In genomic region chr7:121388950-121389349, GRCh38 we compare ENCODE assay signal across 31 cellular contexts. TPM values are rescaled to one million over a fixed set of nuclear protein-coding genes. Genes with fewer than 3 reads are reported as not detected.
A peak's percentile ranks its signal among the peaks of the same experiment; 100 is the strongest.
DNase-seq lines count a peak whose midpoint lies in the region; ATAC-seq and TF ChIP-seq lines count a peak whose summit lies in the region.
"Had no signal": no experiment of that assay in that cellular context is flagged by ENCODE, and none has a peak within 500 bp of the region (broad histone marks: within the 10 kb centered on the region; RNA-seq: fewer than 3 reads in every experiment).

No MANE protein-coding gene starts in this region.

- no TSS peak for BruUV-seq in OCI-LY7 (replicated peaks; lab: Mats Ljungman, UMichigan)

- WGBS in aorta, 2 donors: 93 to 97% methylated on average over 1 of the region's 1 CpG

- H4K20me1 ChIP-seq in DOHH2 (ENCODE audit: control insufficient read depth, insufficient read depth, low read depth, low read length) (peaks cover 10% of the 10 kb centered on the region; the same call in 1 of the 2 replicates), OCI-LY7 (ENCODE audit: insufficient read depth, low read length) (peaks cover 30% of the 10 kb centered on the region)

- H3K36me3 Mint-ChIP-seq in mesothelial cell of epicardium: peaks cover 17% of the 10 kb centered on the region

- peak overlapping the region; percentile 62 for H3K27ac Mint-ChIP-seq in mesothelial cell of epicardium
- H3K27ac Mint-ChIP-seq: activated CD8-positive, alpha-beta T cell treated with anti-CD3 and anti-CD28 coated beads, Interleukin-2, amount 10 ng/mL, durations not matched to agents 7 days and 5 days; CD14-positive monocyte; endodermal cell; immature natural killer cell; nephron; stimulated activated naive CD8-positive, alpha-beta T cell treated with anti-CD3 and anti-CD28 coated beads, Interleukin-15, Interleukin-2, amounts not matched to agents 100 ng/mL and 50 ng/mL, for 24 hours had no signal

- H3K9me3 Mint-ChIP-seq in mesothelial cell of epicardium: peaks cover 9% of the 10 kb centered on the region
- H3K9me3 Mint-ChIP-seq: immature natural killer cell had no signal

- peak overlapping the region; percentile 52 for H3K4me2 ChIP-seq in DOHH2 (ENCODE audit: low read length)
- H3K4me2 ChIP-seq in OCI-LY7 (ENCODE audit: low read length): 0 out of 2 replicates have a peak overlapping the region, but pooled peaks have one; percentile 7

- H3K27me3 ChIP-seq in DOHH2 (ENCODE audit: control insufficient read depth, low read length): no peaks in the 10 kb centered on the region
- no peaks in the 10 kb centered on the region for H3K27me3 ChIP-seq in aorta (ENCODE audit: control insufficient read depth in 1 of 2, insufficient read depth in 2 of 2, low read length in 1 of 2)
- H3K27me3 ChIP-seq: breast epithelium, esophagus muscularis mucosa, ovary, thyroid gland had no signal

- peaks cover 97% of the 10 kb centered on the region for H3K4me1 ChIP-seq in DOHH2 (ENCODE audit: control insufficient read depth, low read length)
- peaks cover 25% of the 10 kb centered on the region for H3K4me1 ChIP-seq in OCI-LY7 (ENCODE audit: insufficient read depth, low read length, poor library complexity, severe bottlenecking)
- peaks cover 0 to 1% of the 10 kb centered on the region in 2 donors for H3K4me1 ChIP-seq in aorta (ENCODE audit: control insufficient read depth in 1 of 2, insufficient read depth in 2 of 2, low read length in 2 of 2)
- H3K4me1 ChIP-seq: breast epithelium had no signal

- POLR2A ChIA-PET in OCI-LY7 (lab: Charles Lee): interaction anchor here (1.0 to 4.2 kb wide), 3 partner anchors 9 to 17 kb away, joined by 4 to 21 read pairs (median 20); no protein-coding TSS in a partner anchor

- ATAC-seq in GM21786 (IDR thresholded peaks at IDR 0.05; ENCODE audit: unreplicated experiment): peak; percentile 23
- ATAC-seq in aorta (ENCODE audit: low FRiP score): no peak
- ATAC-seq: activated CD8-positive, alpha-beta T cell treated with anti-CD3 and anti-CD28 coated beads, Interleukin-2, amount 10 ng/mL, durations not matched to agents 7 days and 5 days; Panc1; right cardiac atrium had no signal

- no peak overlapping the region for H2AFZ ChIP-seq in OCI-LY7 (ENCODE audit: low read length)

- intact Hi-C loops in OCI-LY7 (cut with micrococcal nuclease; ENCODE audit: unreplicated experiment): no loop called here
- intact Hi-C loops in aorta (cut with DNase I): no loop called here

- CTCF ChIA-PET in OCI-LY7 (lab: Charles Lee; ENCODE audit: unreplicated experiment): interaction anchor here (1.3 kb wide), 1 partner anchor 8 kb away, joined by 4 read pairs; no protein-coding TSS in a partner anchor

- no peaks in the 10 kb centered on the region for H3K27me3 Mint-ChIP-seq in mesothelial cell of epicardium (ENCODE audit: low read depth)
- H3K27me3 Mint-ChIP-seq: stimulated activated naive CD8-positive, alpha-beta T cell treated with anti-CD3 and anti-CD28 coated beads, Interleukin-15, Interleukin-2, amounts not matched to agents 100 ng/mL and 50 ng/mL, for 24 hours had no signal

- no peak overlapping the region for H3K4me3 Mint-ChIP-seq in mesothelial cell of epicardium
- H3K4me3 Mint-ChIP-seq: activated CD8-positive, alpha-beta T cell treated with anti-CD3 and anti-CD28 coated beads, Interleukin-2, amount 10 ng/mL, durations not matched to agents 7 days and 5 days; CD14-positive monocyte; endodermal cell; nephron; stimulated activated naive CD8-positive, alpha-beta T cell treated with anti-CD3 and anti-CD28 coated beads, Interleukin-15, Interleukin-2, amounts not matched to agents 100 ng/mL and 50 ng/mL, for 24 hours had no signal

- H3K4me3 ChIP-seq in DOHH2 (ENCODE audit: low read length) (peak overlapping the region; percentile 4), OCI-LY7 (ENCODE audit: low read depth, low read length, poor library complexity, severe bottlenecking) (no peak overlapping the region), aorta (ENCODE audit: low read length in 2 of 2) (no peak overlapping the region)
- H3K4me3 ChIP-seq: breast epithelium, coronary artery, esophagus muscularis mucosa, left ventricle myocardium inferior, ovary, thyroid gland had no signal

- DNase-seq in OCI-LY7 (ENCODE audit: low spot score) (no peak), mesothelial cell of epicardium (ENCODE audit: low spot score in 2 of 2, unreplicated experiment in 2 of 2) (no peak), aorta (no peak), NCI-H2196 treated with DMSO at 0.1 percent for 48 hours (lab: John Stamatoyannopoulos, UW; ENCODE audit: unreplicated experiment) (no peak), NCI-H146 treated with DMSO at 0.1 percent for 48 hours (lab: John Stamatoyannopoulos, UW; ENCODE audit: unreplicated experiment) (no peak)
- no peak for DNase-seq in activated CD4-positive, alpha-beta T cell treated with anti-CD3 and anti-CD28 coated beads for 1 hour
- DNase-seq: activated CD4-positive, CD25-positive, alpha-beta regulatory T cell treated with anti-CD3 and anti-CD28 coated beads, Interleukin-2, amount 50 U/mL, for 72 hours; activated CD8-positive, alpha-beta T cell treated with anti-CD3 and anti-CD28 coated beads, Interleukin-2, amount 10 ng/mL, durations not matched to agents 7 days and 5 days; activated naive CD4-positive, alpha-beta T cell treated with Interleukin-2 at 50 U/mL for 16 hours; activated T-cell treated with anti-CD3 and anti-CD28 coated beads, Interleukin-2, amount 50 U/mL, for 1 hour; amniotic stem cell; endodermal cell; hippocampal formation; immature natural killer cell; KG1; left ventricle myocardium inferior; NCI-H1436; ovary; right cardiac atrium; stimulated activated CD4-positive, alpha-beta T cell treated with anti-CD3 and anti-CD28 coated beads, Interleukin-4, amount 100 ng/mL, for 1 hour; T-helper 1 cell; thyroid gland had no signal

- peaks cover 54% of the 10 kb centered on the region for H3K36me3 ChIP-seq in DOHH2 (ENCODE audit: control insufficient read depth, low read length)
- peaks cover 18% of the 10 kb centered on the region for H3K36me3 ChIP-seq in OCI-LY7 (ENCODE audit: insufficient read depth, low read length)
- no peaks in the 10 kb centered on the region for H3K36me3 ChIP-seq in aorta (ENCODE audit: control insufficient read depth in 1 of 2, insufficient read depth in 2 of 2, low read length in 1 of 2)
- H3K36me3 ChIP-seq: esophagus muscularis mucosa, ovary, thyroid gland had no signal

- peaks cover 19% of the 10 kb centered on the region for H3F3A ChIP-seq in DOHH2 (ENCODE audit: control insufficient read depth, insufficient read depth)

- H3K4me1 Mint-ChIP-seq in mesothelial cell of epicardium: peaks cover 65% of the 10 kb centered on the region

- H3K9me3 ChIP-seq in DOHH2 (ENCODE audit: control insufficient read depth, insufficient read depth, low read length) (no peaks in the 10 kb centered on the region), OCI-LY7 (ENCODE audit: low read length) (no peaks in the 10 kb centered on the region), aorta (ENCODE audit: control insufficient read depth, low read length) (no peaks in the 10 kb centered on the region)
- H3K9me3 ChIP-seq: breast epithelium, esophagus muscularis mucosa, left ventricle myocardium inferior, ovary, thyroid gland had no signal

- H3K79me2 ChIP-seq in DOHH2 (ENCODE audit: control insufficient read depth, low read length): peaks cover 100% of the 10 kb centered on the region
- H3K79me2 ChIP-seq in OCI-LY7 (ENCODE audit: insufficient read depth, low read depth, low read length): peaks cover 85% of the 10 kb centered on the region

- no peaks in the 10 kb centered on the region for H3K9me2 ChIP-seq in DOHH2 (replicated peaks; ENCODE audit: control insufficient read depth, low read length)
- H3K9me2 ChIP-seq in OCI-LY7 (ENCODE audit: insufficient read depth, low read length): no peaks in the 10 kb centered on the region

- TF ChIP-seq CTCF in DOHH2 (IDR thresholded peaks at IDR 0.05; ENCODE audit: low read depth, low read length, poor library complexity, severe bottlenecking) (no peak), OCI-LY7 (conservative IDR thresholded peaks at IDR 0.05; ENCODE audit: low read length) (no peak), mesothelial cell of epicardium (IDR thresholded peaks at IDR 0.05; ENCODE audit: unreplicated experiment) (no peak)

- H3K27ac ChIP-seq in DOHH2 (ENCODE audit: low read depth, low read length): no peak overlapping the region
- H3K27ac ChIP-seq in OCI-LY7 (ENCODE audit: low read depth, low read length, poor library complexity, severe bottlenecking): no peak overlapping the region
- H3K27ac ChIP-seq in aorta (ENCODE audit: low read depth in 1 of 2, low read length in 2 of 2): no peak overlapping the region
- H3K27ac ChIP-seq: breast epithelium, coronary artery, esophagus muscularis mucosa, left ventricle myocardium inferior, ovary, thyroid gland had no signal

RNA-seq across cellular contexts. Expression of gene FAM3C, which starts 7.2 kb away (rescaled TPM):
- total RNA-seq in OCI-LY7 (2014; rRNA removed; shearing (Covaris generic)): 18.1 and 22.9 TPM in 2 replicates
- total RNA-seq in OCI-LY7 (2022) (27.6 and 35.3 TPM in 2 replicates), mesothelial cell of epicardium (76.4 to 82.7 TPM (median 78.2 TPM) in 3 replicates), aorta (10 to 100 TPM; 64.9 to 68.4 TPM)
- 10 to 100 TPM; 36.7 to 49.6 TPM for polyA plus RNA-seq in aorta
